11 cellular contexts compared by ENCODE assay signal in genomic region chr15:89093509-89093908, GRCh38. TPM values are rescaled to one million over a fixed set of nuclear protein-coding genes. Genes with fewer than 3 reads are reported as not detected.
DNase-seq lines count a peak whose midpoint lies in the region; ATAC-seq and TF ChIP-seq lines count a peak whose summit lies in the region.
"Had no signal": no experiment of that assay in that cellular context is flagged by ENCODE, and none has a peak within 500 bp of the region (broad histone marks: within the 10 kb centered on the region; RNA-seq: fewer than 3 reads in every experiment).

No MANE protein-coding gene starts in this region.

- H3K4me1 ChIP-seq in heart left ventricle (peaks cover 9 to 94% (median 90%) of the 10 kb centered on the region in 12 donors), uterus (peaks cover 3 to 24% of the 10 kb centered on the region in 2 donors)

- peak overlapping the region; percentile 85 for H3K27ac Mint-ChIP-seq in nephron progenitor cell
- H3K27ac Mint-ChIP-seq: activated CD8-positive, alpha-beta T cell treated with anti-CD3 and anti-CD28 coated beads for 36 hours had no signal

- H3K36me3 Mint-ChIP-seq in nephron progenitor cell (ENCODE audit: low read depth), result peaks cover 5% of the 10 kb centered on the region

- no peaks in the 10 kb centered on the region for H3K9me3 Mint-ChIP-seq in nephron progenitor cell
- H3K9me3 Mint-ChIP-seq: activated CD8-positive, alpha-beta T cell treated with anti-CD3 and anti-CD28 coated beads for 36 hours had no signal

- H3K27me3 ChIP-seq in heart left ventricle, result no peaks in the 10 kb centered on the region
- H3K27me3 ChIP-seq in uterus, result no peaks in the 10 kb centered on the region

- H3K36me3 ChIP-seq in heart left ventricle, result peaks cover 0 to 12% (median 0%) of the 10 kb centered on the region in 9 donors
- no peaks in the 10 kb centered on the region for H3K36me3 ChIP-seq in uterus

- in situ Hi-C loops in ACHN (cut with HindIII; ENCODE audit: low pct_ligation_motif_present, low pct_unique_long_range_greater_than_20kb, low sequenced_read_pairs), result no loop called here

- WGBS in heart left ventricle, 4 donors, result 87 to 94% (median 92%) methylated on average over 7 of the region's 7 CpGs

- H3K4me3 ChIP-seq in heart left ventricle (no peak overlapping the region), uterus (no peak overlapping the region)
- H3K4me3 ChIP-seq: mucosa of descending colon had no signal

- no peak for DNase-seq in heart left ventricle
- DNase-seq in left cardiac atrium, result no peak
- DNase-seq in nephron progenitor cell, result no peak
- DNase-seq in uterus, result no peak
- no peak for DNase-seq in ACHN
- DNase-seq in GM20000 (ENCODE audit: low spot score), result no peak
- DNase-seq in COLO668 (lab: John Stamatoyannopoulos, UW; ENCODE audit: unreplicated experiment), result no peak
- DNase-seq: activated CD8-positive, alpha-beta T cell treated with anti-CD3 and anti-CD28 coated beads for 36 hours; NCI-H187 had no signal

- TF ChIP-seq CTCF in heart left ventricle (IDR thresholded peaks at IDR 0.05), result no peak
- no peak for TF ChIP-seq CTCF in nephron progenitor cell (IDR thresholded peaks at IDR 0.05)
- TF ChIP-seq CTCF in uterus (IDR thresholded peaks at IDR 0.05), result no peak
- no peak for TF ChIP-seq CTCF in GM20000 (IDR thresholded peaks at IDR 0.05; ENCODE audit: extremely low read depth, missing control alignments)

- intact Hi-C loops in heart left ventricle (cut with DNase I) (loop anchor here in 1 of 10 donors (5.0 kb wide), 1 partner anchor 44 kb away; no protein-coding TSS in a partner anchor), left cardiac atrium (cut with DNase I) (no loop called here), uterus (cut with DNase I; ENCODE audit: low total_unique reads) (no loop called here)

- TF ChIP-seq POLR2A in heart left ventricle (IDR thresholded peaks at IDR 0.05) (no peak), uterus (IDR thresholded peaks at IDR 0.05) (no peak)

- peaks cover 7% of the 10 kb centered on the region for H3K27me3 Mint-ChIP-seq in nephron progenitor cell (ENCODE audit: low read depth, poor library complexity)
- H3K27me3 Mint-ChIP-seq: activated CD8-positive, alpha-beta T cell treated with anti-CD3 and anti-CD28 coated beads for 36 hours had no signal

- H3K4me1 Mint-ChIP-seq in nephron progenitor cell, result peaks cover 79% of the 10 kb centered on the region

- peak overlapping the region; percentile 49 for H3K4me3 Mint-ChIP-seq in nephron progenitor cell
- H3K4me3 Mint-ChIP-seq: activated CD8-positive, alpha-beta T cell treated with anti-CD3 and anti-CD28 coated beads for 36 hours had no signal

- H3K27ac ChIP-seq in heart left ventricle (peak overlapping the region; percentile 22 to 97 (median 94)), cingulate gyrus (ENCODE audit: low read depth, low read length) (peak overlapping the region; percentile 77), uterus (peak overlapping the region; percentile 88 to 90)

- ATAC-seq in heart left ventricle, result no peak
- ATAC-seq in left cardiac atrium, result no peak
- ATAC-seq: activated CD8-positive, alpha-beta T cell treated with anti-CD3 and anti-CD28 coated beads for 36 hours had no signal

- no peaks in the 10 kb centered on the region for H3K9me3 ChIP-seq in heart left ventricle
- no peaks in the 10 kb centered on the region for H3K9me3 ChIP-seq in uterus
- H3K9me3 ChIP-seq: mucosa of descending colon had no signal

RNA-seq across cellular contexts. Expression of gene ABHD2, which starts 5.3 kb away (rescaled TPM):
- total RNA-seq in heart left ventricle, result 100 to 1,000 TPM in 6 of 9 donors, 10 to 100 TPM in 3; 53.4 to 243 (median 128) TPM
- polyA plus RNA-seq in heart left ventricle, result 100 to 1,000 TPM in 1 of 2 donors, 1 to 10 TPM in 1; 8.6 to 112 TPM
- total RNA-seq in left cardiac atrium, result 100 to 1,000 TPM in 1 of 2 donors, 10 to 100 TPM in 1; 91.6 to 208 TPM
- 100 to 1,000 TPM in 1 of 4 donors, 10 to 100 TPM in 3; 27.4 to 117 (median 54.2) TPM for total RNA-seq in uterus
